In the genomic region with DNA sequence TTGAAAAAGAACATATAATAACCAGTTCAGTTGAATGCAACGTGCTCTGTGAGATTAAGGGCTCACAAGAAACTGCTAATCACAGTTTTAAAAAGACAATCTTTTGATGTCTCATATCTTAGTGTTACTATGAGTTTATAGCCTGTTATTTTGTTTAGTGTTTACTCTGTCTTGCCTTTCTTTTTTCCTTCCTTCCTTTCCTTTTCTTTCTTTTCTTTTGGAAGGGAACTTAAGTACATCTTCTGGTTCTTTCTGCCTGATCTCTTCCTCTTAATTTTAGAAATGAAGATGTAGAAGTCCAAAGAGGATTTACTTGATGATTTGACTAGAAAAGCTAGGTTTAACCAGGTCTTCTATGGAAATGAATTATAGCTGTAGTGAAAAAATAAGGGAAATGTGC, we compare ENCODE assay signal across 17 cellular contexts. TPM values are rescaled to one million over a fixed set of nuclear protein-coding genes. Genes with fewer than 3 reads are reported as not detected.
A peak's percentile ranks its signal among the peaks of the same experiment; 100 is the strongest.
DNase-seq lines count a peak whose midpoint lies in the region; ATAC-seq, FAIRE-seq and TF ChIP-seq lines count a peak whose summit lies in the region.
"Had no signal": no experiment of that assay in that cellular context is flagged by ENCODE, and none has a peak within 500 bp of the region (broad histone marks: within the 10 kb centered on the region; RNA-seq: fewer than 3 reads in every experiment).

No MANE protein-coding gene starts in this region.

- peaks cover 61 to 93% (median 80%) of the 10 kb centered on the region in 4 donors for H3K4me1 Mint-ChIP-seq in CD4-positive, CD25-positive, alpha-beta regulatory T cell
- H3K4me1 Mint-ChIP-seq in activated T-helper 17 cell treated with anti-CD3 and anti-CD28 coated beads, Interleukin-2, amount 50 U/mL, for 72 hours, result peaks cover 55% of the 10 kb centered on the region
- H3K4me1 Mint-ChIP-seq in naive B cell, result peaks cover 47 to 75% (median 71%) of the 10 kb centered on the region in 3 donors

- H3K4me1 ChIP-seq in CD4-positive, CD25-positive, alpha-beta regulatory T cell (ENCODE audit: control insufficient read depth, insufficient read depth, low read length, poor library complexity, severe bottlenecking), result peaks cover 91% of the 10 kb centered on the region
- H3K4me1 ChIP-seq: testis had no signal

- H3K27me3 Mint-ChIP-seq in CD4-positive, CD25-positive, alpha-beta regulatory T cell, result no peaks in the 10 kb centered on the region
- no peaks in the 10 kb centered on the region for H3K27me3 Mint-ChIP-seq in activated T-helper 17 cell treated with anti-CD3 and anti-CD28 coated beads, Interleukin-2, amount 50 U/mL, for 72 hours
- H3K27me3 Mint-ChIP-seq in naive B cell, result no peaks in the 10 kb centered on the region

- no peaks in the 10 kb centered on the region for H3K36me3 ChIP-seq in CD4-positive, CD25-positive, alpha-beta regulatory T cell (ENCODE audit: control insufficient read depth, insufficient read depth, low read length)
- H3K36me3 ChIP-seq: cardiac muscle cell, gastrocnemius medialis, right atrium auricular region had no signal

- H3K9me3 ChIP-seq in CD4-positive, CD25-positive, alpha-beta regulatory T cell (ENCODE audit: control insufficient read depth in 2 of 2, low read length in 2 of 2), result no peaks in the 10 kb centered on the region
- H3K9me3 ChIP-seq: gastrocnemius medialis, right atrium auricular region, testis had no signal

- peak overlapping the region; percentile 48 to 76 (median 53) for H3K27ac Mint-ChIP-seq in CD4-positive, CD25-positive, alpha-beta regulatory T cell
- peak overlapping the region; percentile 65 for H3K27ac Mint-ChIP-seq in activated T-helper 17 cell treated with anti-CD3 and anti-CD28 coated beads, Interleukin-2, amount 50 U/mL, for 72 hours
- H3K27ac Mint-ChIP-seq in naive B cell, result peak overlapping the region in 5 of 6 donors; percentile 35 to 92 (median 69)

- H3K36me3 Mint-ChIP-seq in CD4-positive, CD25-positive, alpha-beta regulatory T cell, result peaks cover 6% of the 10 kb centered on the region
- H3K36me3 Mint-ChIP-seq in activated T-helper 17 cell treated with anti-CD3 and anti-CD28 coated beads, Interleukin-2, amount 50 U/mL, for 72 hours (ENCODE audit: low read depth), result peaks cover 23% of the 10 kb centered on the region
- H3K36me3 Mint-ChIP-seq in naive B cell, result peaks cover 0 to 4% of the 10 kb centered on the region in 2 donors

- H3K27ac ChIP-seq in CD4-positive, CD25-positive, alpha-beta regulatory T cell (ENCODE audit: insufficient read depth, low read length, poor library complexity, severe bottlenecking), result no peak overlapping the region
- H3K27ac ChIP-seq: GM23248, right atrium auricular region, testis had no signal

- peaks cover 0 to 3% (median 0%) of the 10 kb centered on the region in 7 donors for H3K9me3 Mint-ChIP-seq in CD4-positive, CD25-positive, alpha-beta regulatory T cell
- H3K9me3 Mint-ChIP-seq in activated T-helper 17 cell treated with anti-CD3 and anti-CD28 coated beads, Interleukin-2, amount 50 U/mL, for 72 hours, result peaks cover 5% of the 10 kb centered on the region
- no peaks in the 10 kb centered on the region for H3K9me3 Mint-ChIP-seq in naive B cell

- peak overlapping the region in 3 of 4 donors; percentile 48 to 71 (median 48) for H3K4me3 Mint-ChIP-seq in CD4-positive, CD25-positive, alpha-beta regulatory T cell
- peak overlapping the region; percentile 57 for H3K4me3 Mint-ChIP-seq in activated T-helper 17 cell treated with anti-CD3 and anti-CD28 coated beads, Interleukin-2, amount 50 U/mL, for 72 hours
- H3K4me3 Mint-ChIP-seq in naive B cell, result no peak overlapping the region

- H3K4me3 ChIP-seq in CD4-positive, CD25-positive, alpha-beta regulatory T cell (ENCODE audit: low read depth, low read length), result peak overlapping the region; percentile 65
- H3K4me3 ChIP-seq: cardiac muscle cell, gastrocnemius medialis, GM23248, right atrium auricular region, testis had no signal

- DNase-seq in CD4-positive, CD25-positive, alpha-beta regulatory T cell, result no peak
- DNase-seq in D721Med (ENCODE audit: insufficient read length, low spot score) (no peak), naive B cell (no peak)
- DNase-seq in stimulated activated naive CD4-positive, alpha-beta T cell treated with Interleukin-2 at 50 U/mL for 16 hours (lab: John Stamatoyannopoulos, UW), result no peak
- DNase-seq in activated CD4-positive, CD25-positive, alpha-beta regulatory T cell (lab: John Stamatoyannopoulos, UW), result no peak
- no peak for DNase-seq in activated CD4-positive, alpha-beta T cell treated with anti-CD3 and anti-CD28 coated beads for 48 hours
- DNase-seq: AML-193, Calu3, gastrocnemius medialis, GM23248, NCI-H1092, NCI-H2081, NCI-H524, testis had no signal

- ATAC-seq in CD4-positive, CD25-positive, alpha-beta regulatory T cell (ENCODE audit: low read depth in 2 of 2), result no peak
- no peak for ATAC-seq in activated T-helper 17 cell treated with anti-CD3 and anti-CD28 coated beads, Interleukin-2, amount 50 U/mL, for 72 hours (replicated peaks)
- no peak for ATAC-seq in naive B cell (ENCODE audit: low read depth in 2 of 2)

- no peak for TF ChIP-seq CTCF in D721Med (IDR thresholded peaks at IDR 0.05; ENCODE audit: insufficient read depth, missing control alignments)

- no peaks in the 10 kb centered on the region for H3K27me3 ChIP-seq in CD4-positive, CD25-positive, alpha-beta regulatory T cell (ENCODE audit: control insufficient read depth, insufficient read depth, low read length)
- H3K27me3 ChIP-seq: cardiac muscle cell, gastrocnemius medialis, right atrium auricular region, testis had no signal

- peak; percentile 69 for FAIRE-seq in D721Med (lab: Jason Lieb, UNC)

RNA-seq across cellular contexts. Expression of gene WNK1, which starts 38.2 kb away (rescaled TPM):
- 360 TPM for total RNA-seq in CD4-positive, CD25-positive, alpha-beta regulatory T cell
- polyA plus RNA-seq in CD4-positive, CD25-positive, alpha-beta regulatory T cell, result 10 to 100 TPM; 22.1 to 34.6 (median 28.1) TPM
- 100 to 1,000 TPM; 150 to 252 TPM for total RNA-seq in activated T-helper 17 cell treated with anti-CD3 and anti-CD28 coated beads, Interleukin-2, amount 50 U/mL, for 72 hours
- 10 to 100 TPM in 5 of 6 donors, 1 to 10 TPM in 1; 3.9 to 41.1 (median 15.3) TPM for polyA plus RNA-seq in naive B cell (ENCODE audit: low read depth in 6 of 6)

Comparison
In these comparisons a context has a peak if more than half of its experiments do, and no peak if none do; other contexts are left out.
1. H3K4me3 Mint-ChIP-seq: peak in CD4-positive, CD25-positive, alpha-beta regulatory T cell (3 of 4) and activated T-helper 17 cell treated with anti-CD3 and anti-CD28 coated beads, Interleukin-2, amount 50 U/mL, for 72 hours (single experiment); none in naive B cell (0 of 8).
2. Peak in every context shown above with its lines, with median percentiles within 50 percentile points of each other: H3K27ac Mint-ChIP-seq.